13 cellular contexts compared by ENCODE assay signal in the genomic region with DNA sequence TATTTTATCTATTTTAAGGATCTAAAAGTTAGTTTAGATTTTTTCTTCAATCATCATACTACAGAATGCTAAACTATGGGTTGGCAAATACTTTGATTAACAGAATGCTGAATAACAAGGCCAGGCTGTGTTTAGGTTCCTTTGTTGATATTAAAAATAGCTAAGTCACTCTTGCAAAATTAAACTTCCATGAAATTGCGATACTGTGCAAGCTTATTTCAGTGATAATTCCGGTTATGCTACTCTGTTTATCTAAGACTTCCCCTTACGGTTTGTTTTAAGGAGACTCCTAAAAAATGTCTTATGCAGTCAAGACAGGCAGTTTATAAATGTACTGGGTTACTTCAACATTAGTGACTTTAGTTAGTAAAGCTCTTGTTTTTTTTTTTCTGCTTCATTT. TPM values are rescaled to one million over a fixed set of nuclear protein-coding genes. Genes with fewer than 3 reads are reported as not detected.
DNase-seq lines count a peak whose midpoint lies in the region; ATAC-seq, FAIRE-seq and TF ChIP-seq lines count a peak whose summit lies in the region.
"Had no signal": no experiment of that assay in that cellular context is flagged by ENCODE, and none has a peak within 500 bp of the region (broad histone marks: within the 10 kb centered on the region; RNA-seq: fewer than 3 reads in every experiment).

No MANE protein-coding gene starts in this region.

- ATAC-seq in HepG2 (no peak), HG02981 (IDR thresholded peaks at IDR 0.05; ENCODE audit: unreplicated experiment) (no peak), HG03432 (IDR thresholded peaks at IDR 0.05; ENCODE audit: unreplicated experiment) (no peak), HG02840 (IDR thresholded peaks at IDR 0.05; ENCODE audit: low FRiP score, unreplicated experiment) (no peak)
- ATAC-seq in CD4-positive, alpha-beta T cell (ENCODE audit: poor library complexity): no peak

- H3K4me2 ChIP-seq in HepG2 (ENCODE audit: low read depth, low read length): no peak overlapping the region

- CTCF ChIA-PET in HepG2 (lab: Yijun Ruan, JAX; ENCODE audit: low intra/inter-chr PET ratio, low total read pairs): interaction anchor here (4.2 kb wide), 1 partner anchor 72 kb away, joined by 59 read pairs; no protein-coding TSS in a partner anchor
- CTCF ChIA-PET in CD4-positive, alpha-beta T cell (lab: Charles Lee): interaction anchor here (1.1 to 2.6 kb wide), 3 partner anchors 25 to 73 kb away, joined by 3 to 21 read pairs (median 4); no protein-coding TSS in a partner anchor

- H3K4me1 ChIP-seq in liver (ENCODE audit: control insufficient read depth in 4 of 4, insufficient read depth in 4 of 4, low read length in 3 of 4) (peaks cover 3 to 16% (median 9%) of the 10 kb centered on the region in 4 donors), HepG2 (ENCODE audit: insufficient read depth, low read length) (peaks cover 33% of the 10 kb centered on the region), adipocyte (ENCODE audit: control insufficient read depth, insufficient read depth, low read length) (peaks cover 48% of the 10 kb centered on the region)

- H3K27me3 Mint-ChIP-seq in CD4-positive, alpha-beta T cell: no peaks in the 10 kb centered on the region

- H3K27me3 ChIP-seq in liver (ENCODE audit: control insufficient read depth in 4 of 4, insufficient read depth in 4 of 4, low read length in 3 of 4) (no peaks in the 10 kb centered on the region), HepG2 (ENCODE audit: control insufficient read depth in 1 of 2, insufficient read depth in 2 of 2, low read length in 2 of 2) (no peaks in the 10 kb centered on the region; a peak in 1 of 5 replicates), adipocyte (replicated peaks; ENCODE audit: control insufficient read depth, insufficient read depth, low read length) (no peaks in the 10 kb centered on the region)
- H3K27me3 ChIP-seq in CD4-positive, alpha-beta T cell (ENCODE audit: control insufficient read depth, insufficient read depth, low read length): no peaks in the 10 kb centered on the region

- intact Hi-C loops in HepG2 (cut with micrococcal nuclease; ENCODE audit: unreplicated experiment): loop anchor here (5.0 kb wide), 1 partner anchor 120 kb away; no protein-coding TSS in a partner anchor
- intact Hi-C loops in CD4-positive, alpha-beta T cell (cut with DNase I, micrococcal nuclease): loop anchor here in 1 of 2 experiments (10.0 kb wide), 1 partner anchor 118 kb away; no protein-coding TSS in a partner anchor

- H3K27ac Mint-ChIP-seq in CD4-positive, alpha-beta T cell: no peak overlapping the region
- H3K27ac Mint-ChIP-seq: activated naive CD4-positive, alpha-beta T cell treated with anti-CD3 and anti-CD28 coated beads, Interleukin-2, amount 10 ng/mL, durations not matched to agents 7 days and 5 days had no signal

- no peaks in the 10 kb centered on the region for H3K36me3 ChIP-seq in liver (ENCODE audit: control insufficient read depth in 4 of 4, insufficient read depth in 3 of 4, low read depth in 1 of 4, low read length in 3 of 4)
- no peaks in the 10 kb centered on the region for H3K36me3 ChIP-seq in HepG2 (replicated peaks in 1 of 2; ENCODE audit: control insufficient read depth in 1 of 2, insufficient read depth in 2 of 2, low read length in 2 of 2)
- peaks cover 10% of the 10 kb centered on the region for H3K36me3 ChIP-seq in adipocyte (ENCODE audit: control insufficient read depth, insufficient read depth, low read length, severe bottlenecking)

- WGBS in liver: 62% methylated on average over 3 of the region's 3 CpGs
- WGBS in HepG2 (ENCODE audit: low lambda C conversion rate): 95% methylated on average over 3 of the region's 3 CpGs

- no peaks in the 10 kb centered on the region for H3K9me3 Mint-ChIP-seq in CD4-positive, alpha-beta T cell
- H3K9me3 Mint-ChIP-seq: activated naive CD4-positive, alpha-beta T cell treated with anti-CD3 and anti-CD28 coated beads, Interleukin-2, amount 10 ng/mL, durations not matched to agents 7 days and 5 days had no signal

- peaks cover 8% of the 10 kb centered on the region for H3K79me2 ChIP-seq in HepG2 (ENCODE audit: insufficient read depth, low read length)

- peaks cover 9% of the 10 kb centered on the region for H3K36me3 Mint-ChIP-seq in CD4-positive, alpha-beta T cell (ENCODE audit: low read depth)

- in situ Hi-C loops in HepG2 (cut with HindIII; ENCODE audit: extremely low pct_ligation_motif_present, low pct_unique_long_range_greater_than_20kb): no loop called here

- no TSS peak for BruUV-seq in HepG2 (replicated peaks; lab: Mats Ljungman, UMichigan)

- H4K20me1 ChIP-seq in HepG2 (ENCODE audit: insufficient read depth, low read length): no peaks in the 10 kb centered on the region

- no peak for FAIRE-seq in HepG2 (lab: Jason Lieb, UNC)

- DNase-seq in HepG2 (ENCODE audit: low spot score) (no peak), adipocyte (ENCODE audit: low read depth) (peak; percentile 83), iris pigment epithelial cell (ENCODE audit: low read depth) (peak; percentile 90)
- no peak for DNase-seq in CD4-positive, alpha-beta T cell
- DNase-seq: activated CD4-positive, alpha-beta T cell treated with anti-CD3 and anti-CD28 coated beads, Interleukin-2, amount 50 U/mL, for 48 hours; activated naive CD4-positive, alpha-beta T cell treated with anti-CD3 and anti-CD28 coated beads, Interleukin-2, amount 10 ng/mL, durations not matched to agents 7 days and 5 days; hypothalamus; mammary epithelial cell; NCI-H748 treated with DMSO at 0.1 percent for 48 hours had no signal

- no peak overlapping the region for H3K27ac ChIP-seq in liver (ENCODE audit: low read depth in 1 of 2, low read length in 2 of 2)
- no peak overlapping the region for H3K27ac ChIP-seq in HepG2 (ENCODE audit: extremely low read length, insufficient read depth, low read length)
- H3K27ac ChIP-seq in CD4-positive, alpha-beta T cell (ENCODE audit: low read depth, low read length): no peak overlapping the region

- H3K4me1 Mint-ChIP-seq in CD4-positive, alpha-beta T cell (ENCODE audit: low read depth): peaks cover 37% of the 10 kb centered on the region

- H2AFZ ChIP-seq in HepG2 (ENCODE audit: low read length): no peak overlapping the region

- TF ChIP-seq RAD21 in liver (IDR thresholded peaks at IDR 0.05): peak; percentile 21 to 33
- TF ChIP-seq RAD21 in HepG2 (CRISPR knock-in tag; IDR thresholded peaks at IDR 0.05): no peak

- H3K9me3 ChIP-seq in liver (ENCODE audit: control insufficient read depth in 4 of 4, low read length in 3 of 4): no peaks in the 10 kb centered on the region
- no peaks in the 10 kb centered on the region for H3K9me3 ChIP-seq in HepG2 (ENCODE audit: low read length)
- no peaks in the 10 kb centered on the region for H3K9me3 ChIP-seq in adipocyte (ENCODE audit: control insufficient read depth, low read length)
- no peaks in the 10 kb centered on the region for H3K9me3 ChIP-seq in CD4-positive, alpha-beta T cell (ENCODE audit: control insufficient read depth, low read length)

- no peak for TF ChIP-seq POLR2A in HepG2 (IDR thresholded peaks at IDR 0.05; ENCODE audit: insufficient read depth in 1 of 2, low read depth in 2 of 2, low read length in 2 of 2)

- no peak overlapping the region for H3K4me3 Mint-ChIP-seq in CD4-positive, alpha-beta T cell
- H3K4me3 Mint-ChIP-seq: activated naive CD4-positive, alpha-beta T cell treated with anti-CD3 and anti-CD28 coated beads, Interleukin-2, amount 10 ng/mL, durations not matched to agents 7 days and 5 days had no signal

- POLR2A ChIA-PET in HepG2 (lab: Yijun Ruan, JAX): no interaction called here
- POLR2A ChIA-PET in CD4-positive, alpha-beta T cell (lab: Charles Lee): interaction anchor here (2.2 to 2.5 kb wide), 2 partner anchors 25 to 73 kb away, joined by 8 to 14 read pairs; no protein-coding TSS in a partner anchor

- TF ChIP-seq EP300 in HepG2 (IDR thresholded peaks at IDR 0.05; ENCODE audit: low read depth in 2 of 2, low read length in 2 of 2): no peak
- no peak for TF ChIP-seq EP300 in HepG2 (CRISPR knock-in tag; IDR thresholded peaks at IDR 0.05; ENCODE audit: borderline replicate concordance)

- no peak for TF ChIP-seq CTCF in liver (IDR thresholded peaks at IDR 0.05; ENCODE audit: low read depth, low read length, missing input control)
- TF ChIP-seq CTCF in HepG2 (CRISPR knock-in tag; IDR thresholded peaks at IDR 0.05): no peak
- TF ChIP-seq CTCF in CD4-positive, alpha-beta T cell (IDR thresholded peaks at IDR 0.05): no peak

- no peak overlapping the region for H3K4me3 ChIP-seq in liver (ENCODE audit: low read depth in 1 of 3, low read length in 3 of 3)
- H3K4me3 ChIP-seq in HepG2 (replicated peaks in 1 of 3; ENCODE audit: insufficient read depth in 1 of 3, low read depth in 2 of 3, low read length in 3 of 3): no peak overlapping the region
- H3K4me3 ChIP-seq in adipocyte (ENCODE audit: low read length): peak overlapping the region; percentile 95

- H3K9ac ChIP-seq in liver (ENCODE audit: low read depth in 1 of 2, low read length in 2 of 2) (no peak overlapping the region), HepG2 (ENCODE audit: insufficient read depth, low read depth, low read length) (no peak overlapping the region), adipocyte (ENCODE audit: low read length) (peak overlapping the region; percentile 94)

RNA-seq across cellular contexts. Expression of a gene that starts 2.7 kb away (rescaled TPM):
- total RNA-seq in liver (1 to 10 TPM; 1.3 to 3.3 TPM), HepG2 (2016; rRNA removed; fragmentation: Illumina TruSeq; extraction: Trizol) (2.4 and 2.9 TPM in 2 replicates)
- polyA plus RNA-seq in liver (1 to 10 TPM in 1 of 2 donors, under 1 TPM in 1; 0.74 to 1.6 TPM), HepG2 (2011; rRNA removed) (10.4 TPM in 2 replicates)
- 1.3 and 1.6 TPM in 2 replicates for total RNA-seq in HepG2 (2016; cell fraction: cytosol; rRNA removed; fragmentation: Illumina TruSeq; extraction: Trizol; ENCODE audit: low read depth)
- 2.4 and 2.9 TPM in 2 replicates for total RNA-seq in HepG2 (2016; cell fraction: insoluble cytoplasmic fraction; rRNA removed; fragmentation: Illumina TruSeq; extraction: Trizol)
- total RNA-seq in HepG2 (2016; cell fraction: membrane; rRNA removed; fragmentation: Illumina TruSeq; extraction: Trizol): 2.8 and 3.3 TPM in 2 replicates
- 3.7 and 4.2 TPM in 2 replicates for total RNA-seq in HepG2 (2016; cell fraction: nucleus; rRNA removed; fragmentation: Illumina TruSeq; extraction: Trizol)
- polyA plus RNA-seq in HepG2 (2011; cell fraction: cytosol; rRNA removed): 8.1 and 10.3 TPM in 2 replicates
- 10.7 and 11.5 TPM in 2 replicates for polyA plus RNA-seq in HepG2 (2011; cell fraction: nucleus; rRNA removed)
- polyA plus RNA-seq in HepG2 (2012): 9.7 and 9.9 TPM in 2 replicates
- polyA plus RNA-seq in HepG2 (2016; cell fraction: cytosol; fragmentation: Illumina TruSeq; extraction: Trizol; ENCODE audit: low read depth): 2.5 and 3.5 TPM in 2 replicates
- polyA plus RNA-seq in HepG2 (2016; cell fraction: insoluble cytoplasmic fraction; fragmentation: Illumina TruSeq; extraction: Trizol; ENCODE audit: low read depth): 3.0 and 3.3 TPM in 2 replicates
- polyA plus RNA-seq in HepG2 (2016; cell fraction: membrane; fragmentation: Illumina TruSeq; extraction: Trizol; ENCODE audit: low read depth): 3.9 and 4.1 TPM in 2 replicates
- 5.8 and 6.3 TPM in 2 replicates for polyA plus RNA-seq in HepG2 (2016; cell fraction: nucleus; fragmentation: Illumina TruSeq; extraction: Trizol; ENCODE audit: insufficient read depth, low read depth)
- polyA minus RNA-seq in HepG2 (2011; rRNA and poly(A)+ RNA removed; ENCODE audit: low replicate concordance): 12.7 and 15.9 TPM in 2 replicates
- 9.9 and 12.7 TPM in 2 replicates for polyA minus RNA-seq in HepG2 (2011; cell fraction: cytosol; rRNA and poly(A)+ RNA removed)
- polyA minus RNA-seq in HepG2 (2011; cell fraction: nucleus; rRNA and poly(A)+ RNA removed): 7.1 and 8.6 TPM in 2 replicates
- 1 to 10 TPM; 6.8 to 8.1 TPM for total RNA-seq in CD4-positive, alpha-beta T cell

Comparison
In these comparisons a context has a peak if more than half of its experiments do, and no peak if none do; other contexts are left out.
1. DNase-seq: peak in adipocyte (single experiment) and iris pigment epithelial cell (single experiment); none in HepG2 (single experiment) and CD4-positive, alpha-beta T cell (0 of 10).